Comparison of ENCODE assay signal across 2 cellular contexts in the genomic region with DNA sequence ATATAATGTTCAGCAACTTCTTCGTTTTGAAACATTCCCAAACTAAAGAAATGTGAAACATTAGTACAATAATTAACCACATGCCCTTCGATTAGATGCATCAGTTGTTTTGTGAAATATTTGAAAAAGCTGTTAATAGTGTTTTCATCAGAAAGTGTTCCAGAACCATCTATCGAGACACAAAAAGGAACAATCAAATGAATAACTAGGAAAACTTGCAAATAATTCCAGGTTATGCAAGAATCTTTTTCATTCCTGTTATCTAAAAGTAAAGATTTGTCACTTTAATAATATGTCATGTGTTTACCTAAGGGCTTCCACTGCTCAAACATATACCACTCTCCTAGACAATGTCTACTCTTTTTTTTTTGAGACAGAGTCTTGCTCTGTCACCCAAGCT.
TF ChIP-seq lines count a peak whose summit lies in the region.

No MANE protein-coding gene starts in this region.

TF ChIP-seq in A549, 52 proteins besides CTCF, POLR2A, EP300 and RAD21 (continued from another document):
- TF ChIP-seq CEBPB (IDR thresholded peaks at IDR 0.05) (peak; percentile 36 to 83; a peak in 2 of 4 replicates), FOSL2 (IDR thresholded peaks at IDR 0.05) (no peak), FOSL2 (CRISPR knock-in tag; IDR thresholded peaks at IDR 0.05) (peak; percentile 53), JUNB (IDR thresholded peaks at IDR 0.05) (peak; percentile 15; the same call in 1 of the 2 replicates), RARB (CRISPR knock-in tag; IDR thresholded peaks at IDR 0.05) (no peak), MAZ (IDR thresholded peaks at IDR 0.05; ENCODE audit: borderline replicate concordance, low read depth, low read length) (no peak), CBX8 (IDR thresholded peaks at IDR 0.05) (no peak)
- TF ChIP-seq, protein P1, sequence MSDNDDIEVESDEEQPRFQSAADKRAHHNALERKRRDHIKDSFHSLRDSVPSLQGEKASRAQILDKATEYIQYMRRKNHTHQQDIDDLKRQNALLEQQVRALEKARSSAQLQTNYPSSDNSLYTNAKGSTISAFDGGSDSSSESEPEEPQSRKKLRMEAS (IDR thresholded peaks at IDR 0.05), result 0 out of 2 replicates have a peak, but pooled peaks have one; percentile 17

TF ChIP-seq in IMR-90, 13 proteins besides CTCF, POLR2A, EP300 and RAD21 (continued from another document):
- TF ChIP-seq, protein P2, sequence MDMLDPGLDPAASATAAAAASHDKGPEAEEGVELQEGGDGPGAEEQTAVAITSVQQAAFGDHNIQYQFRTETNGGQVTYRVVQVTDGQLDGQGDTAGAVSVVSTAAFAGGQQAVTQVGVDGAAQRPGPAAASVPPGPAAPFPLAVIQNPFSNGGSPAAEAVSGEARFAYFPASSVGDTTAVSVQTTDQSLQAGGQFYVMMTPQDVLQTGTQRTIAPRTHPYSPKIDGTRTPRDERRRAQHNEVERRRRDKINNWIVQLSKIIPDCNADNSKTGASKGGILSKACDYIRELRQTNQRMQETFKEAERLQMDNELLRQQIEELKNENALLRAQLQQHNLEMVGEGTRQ (IDR thresholded peaks at IDR 0.05; ENCODE audit: low read depth, low read length), result no peak
- peak; percentile 38; the same call in 1 of the 2 replicates for TF ChIP-seq CEBPB (IDR thresholded peaks at IDR 0.05; ENCODE audit: low read depth, low read length)
- TF ChIP-seq RFX5 (IDR thresholded peaks at IDR 0.05; ENCODE audit: low read depth, low read length), result no peak
- TF ChIP-seq MXI1 (IDR thresholded peaks at IDR 0.05; ENCODE audit: borderline replicate concordance, low read depth, low read length), result no peak
